Comparison of ENCODE assay signal across 23 cellular contexts in genomic region chr18:8484951-8485350, GRCh38.
DNase-seq lines count a peak whose midpoint lies in the region; FAIRE-seq and TF ChIP-seq lines count a peak whose summit lies in the region.
"Had no signal": no experiment of that assay in that cellular context is flagged by ENCODE, and none has a peak within 500 bp of the region (broad histone marks: within the 10 kb centered on the region; RNA-seq: fewer than 3 reads in every experiment).

No MANE protein-coding gene starts in this region.

- H2BK5ac ChIP-seq in H1 (ENCODE audit: low read depth, low read length) = no peak overlapping the region

- POLR2A ChIA-PET in H1 (lab: Charles Lee; ENCODE audit: partially characterized antibody) = interaction anchor here (0.7 kb wide), 1 partner anchor 1863 kb away, joined by 3 read pairs; no protein-coding TSS in a partner anchor

- H2BK120ac ChIP-seq in H1 (replicated peaks; ENCODE audit: low read depth, low read length) = no peak overlapping the region

- H3K27ac Mint-ChIP-seq in type B pancreatic cell = no peak overlapping the region
- H3K27ac Mint-ChIP-seq: CD4-positive, alpha-beta T cell; CD8-positive, alpha-beta memory T cell had no signal

- peaks cover 8% of the 10 kb centered on the region for H3K27me3 Mint-ChIP-seq in type B pancreatic cell

- H3K79me1 ChIP-seq in H1 (ENCODE audit: low read depth, low read length) = no peaks in the 10 kb centered on the region

- H2AFZ ChIP-seq in H1 (ENCODE audit: low read length) = 0 out of 2 replicates have a peak overlapping the region, but pooled peaks have one; percentile 12

- H3K4ac ChIP-seq in H1 (replicated peaks; ENCODE audit: insufficient read length, low read depth, low read length) = no peak overlapping the region

- TF ChIP-seq RAD21 in H1 (IDR thresholded peaks at IDR 0.05 in 1 of 2, conservative IDR thresholded peaks at IDR 0.05 in 1 of 2; ENCODE audit: low read depth in 2 of 2, low read length in 2 of 2) = no peak

- peaks cover 4% of the 10 kb centered on the region for H3K4me1 Mint-ChIP-seq in type B pancreatic cell (ENCODE audit: unreplicated experiment)
- H3K4me1 Mint-ChIP-seq: CD14-positive monocyte; CD8-positive, alpha-beta memory T cell had no signal

- H3K9me3 ChIP-seq in H1 (ENCODE audit: insufficient read depth in 2 of 2, low read depth in 1 of 2, low read length in 1 of 2) = no peaks in the 10 kb centered on the region
- H3K9me3 ChIP-seq: A549, BE2C had no signal

- no peak overlapping the region for H3K4me3 Mint-ChIP-seq in type B pancreatic cell
- H3K4me3 Mint-ChIP-seq: CD14-positive monocyte; CD4-positive, alpha-beta T cell; CD8-positive, alpha-beta memory T cell had no signal

- no peak overlapping the region for H4K8ac ChIP-seq in H1 (ENCODE audit: extremely low read depth, insufficient read depth, low read length)

- H3K79me2 ChIP-seq in H1 (ENCODE audit: control insufficient read depth in 1 of 2, insufficient read depth in 2 of 2, low read length in 2 of 2) = no peaks in the 10 kb centered on the region

- H4K20me1 ChIP-seq in H1 (replicated peaks in 1 of 2; ENCODE audit: control insufficient read depth in 1 of 2, insufficient read depth in 2 of 2, low read length in 2 of 2) = no peaks in the 10 kb centered on the region
- H4K20me1 ChIP-seq: BLaER1 treated with 17β-estradiol and CSF1 and Interleukin-3, amounts not matched to agents 10 nM and 100 nM had no signal

- H3K23ac ChIP-seq in H1 (ENCODE audit: insufficient read length) = no peak overlapping the region

- H3K9me3 Mint-ChIP-seq in type B pancreatic cell = no peaks in the 10 kb centered on the region
- H3K9me3 Mint-ChIP-seq: CD4-positive, alpha-beta T cell had no signal

- no peak overlapping the region for H3K27ac ChIP-seq in H1 (ENCODE audit: low read depth, low read length)
- H3K27ac ChIP-seq: A549; BLaER1 treated with 17β-estradiol and CSF1 and Interleukin-3, amounts not matched to agents 10 nM and 100 nM had no signal

- FAIRE-seq in H1 (lab: Jason Lieb, UNC) = no peak
- FAIRE-seq: A549, GM12891, GM18507 had no signal

- no peaks in the 10 kb centered on the region for H3K36me3 Mint-ChIP-seq in type B pancreatic cell
- H3K36me3 Mint-ChIP-seq: CD14-positive monocyte; CD8-positive, alpha-beta memory T cell had no signal

- no peak overlapping the region for H3K4me2 ChIP-seq in H1 (ENCODE audit: insufficient read depth in 1 of 2, low read depth in 2 of 2, low read length in 2 of 2)
- H3K4me2 ChIP-seq: A549; BLaER1 treated with 17β-estradiol and CSF1 and Interleukin-3, amounts not matched to agents 10 nM and 100 nM had no signal

- DNase-seq in D341Med (ENCODE audit: low spot score) (peak; percentile 17), H1 (ENCODE audit: low read depth in 1 of 2, low spot score in 2 of 2) (no peak), mesenteric fat pad (ENCODE audit: low spot score) (peak; percentile 73), type B pancreatic cell (ENCODE audit: extremely low spot score, unreplicated experiment) (peak; percentile 58), RKO (ENCODE audit: low spot score) (no peak), MV-4-11 (lab: John Stamatoyannopoulos, UW) (no peak)
- DNase-seq in stimulated activated CD4-positive, alpha-beta T cell treated with anti-CD3 and anti-CD28 coated beads, Interleukin-1b, Interleukin-23, amount 100 ng/mL, for 48 hours = no peak
- DNase-seq: 8988T; ACHN; AML-193; BE2C; CD4-positive, alpha-beta T cell; CD8-positive, alpha-beta memory T cell; DMS53; DMS79 treated with DMSO at 0.1 percent for 48 hours; GF-D8; GOT3; H7 had no signal

- no peak overlapping the region for H4K5ac ChIP-seq in H1 (ENCODE audit: insufficient read length, low read depth, low read length)

- no peak overlapping the region for H3K9ac ChIP-seq in H1 (replicated peaks in 1 of 4; ENCODE audit: extremely low read depth in 1 of 4, low read depth in 3 of 4, low read length in 3 of 4)
- H3K9ac ChIP-seq: BLaER1 treated with 17β-estradiol and CSF1 and Interleukin-3, amounts not matched to agents 10 nM and 100 nM had no signal

- H3K27me3 ChIP-seq in H1 (replicated peaks in 1 of 4; ENCODE audit: control insufficient read depth in 3 of 4, extremely low read depth in 1 of 4, insufficient read depth in 3 of 4, low read length in 3 of 4) = no peaks in the 10 kb centered on the region
- H3K27me3 ChIP-seq: BE2C; BLaER1 treated with 17β-estradiol and CSF1 and Interleukin-3, amounts not matched to agents 10 nM and 100 nM had no signal

- H2BK15ac ChIP-seq in H1 (ENCODE audit: low read length) = no peak overlapping the region

- CTCF ChIA-PET in H1 (lab: Charles Lee; ENCODE audit: partially characterized antibody) = interaction anchor here (0.9 to 1.0 kb wide), 2 partner anchors 9 to 130 kb away, joined by 3 read pairs; no protein-coding TSS in a partner anchor

- TF ChIP-seq CTCF in H1 (IDR thresholded peaks at IDR 0.05; ENCODE audit: control extremely low read depth in 1 of 3, insufficient read depth in 1 of 3, low read depth in 1 of 3, low read length in 3 of 3) = no peak
- TF ChIP-seq CTCF in type B pancreatic cell (conservative IDR thresholded peaks at IDR 0.05) = no peak

- 88% methylated on average over 9 of the region's 9 CpGs; no CpG with 5 or more reads in 1 of the 2 experiments for WGBS in H1 (ENCODE audit: extremely low coverage in 1 of 2, insufficient coverage in 1 of 2, insufficient read length in 1 of 2, insufficient replicate concordance in 2 of 2, low coverage in 1 of 2, low lambda C conversion rate in 2 of 2, missing lambda C conversion rate in 1 of 2), 2 experiments

- no peak overlapping the region for H2BK12ac ChIP-seq in H1 (ENCODE audit: low read depth, low read length)

- no peak overlapping the region for H4K91ac ChIP-seq in H1 (replicated peaks; ENCODE audit: insufficient read length, low read length)

- no peak overlapping the region for H3K4me3 ChIP-seq in H1 (ENCODE audit: extremely low read depth in 1 of 4, insufficient read depth in 2 of 4, low read depth in 3 of 4, low read length in 4 of 4)
- H3K4me3 ChIP-seq: A549; BLaER1 treated with 17β-estradiol and CSF1 and Interleukin-3, amounts not matched to agents 10 nM and 100 nM had no signal

- H3K4me1 ChIP-seq in H1 (replicated peaks in 1 of 4; ENCODE audit: control insufficient read depth in 3 of 4, insufficient read depth in 4 of 4, low read length in 3 of 4) = no peaks in the 10 kb centered on the region
- H3K4me1 ChIP-seq: A549; BE2C; BLaER1 treated with 17β-estradiol and CSF1 and Interleukin-3, amounts not matched to agents 10 nM and 100 nM had no signal

- no peak for TF ChIP-seq POLR2A in H1 (IDR thresholded peaks at IDR 0.05; ENCODE audit: control extremely low read depth in 1 of 2, low read depth in 2 of 2, low read length in 2 of 2)

- H3K36me3 ChIP-seq in H1 (ENCODE audit: control insufficient read depth in 2 of 4, insufficient read depth in 4 of 4, low read length in 3 of 4) = no peaks in the 10 kb centered on the region
- H3K36me3 ChIP-seq: BE2C; BLaER1 treated with 17β-estradiol and CSF1 and Interleukin-3, amounts not matched to agents 10 nM and 100 nM had no signal

- no peak overlapping the region for H2AK5ac ChIP-seq in H1 (ENCODE audit: low read depth, low read length)

- H3K56ac ChIP-seq in H1 (replicated peaks; ENCODE audit: insufficient read length, low read depth, low read length) = no peak overlapping the region

- no peak for TF ChIP-seq EP300 in H1 (IDR thresholded peaks at IDR 0.05; ENCODE audit: borderline replicate concordance in 1 of 2, low read depth in 2 of 2, low read length in 2 of 2)

- H3K18ac ChIP-seq in H1 (ENCODE audit: extremely low read depth, low read length) = no peak overlapping the region

- H3K14ac ChIP-seq in H1 (ENCODE audit: insufficient read length) = no peak overlapping the region

- H2BK20ac ChIP-seq in H1 (ENCODE audit: low read length) = no peak overlapping the region

- H3K23me2 ChIP-seq in H1 (ENCODE audit: low read depth, low read length) = no peaks in the 10 kb centered on the region

TF ChIP-seq in H1, 55 proteins besides CTCF, POLR2A, EP300 and RAD21:
- TF ChIP-seq TBP (IDR thresholded peaks at IDR 0.05; ENCODE audit: low read depth, low read length) (no peak), EZH2 (IDR thresholded peaks at IDR 0.05; ENCODE audit: low read depth, low read length, severe bottlenecking) (no peak), SP4 (IDR thresholded peaks at IDR 0.05; ENCODE audit: low read length) (no peak), EGR1 (IDR thresholded peaks at IDR 0.05; ENCODE audit: borderline replicate concordance, low read depth, low read length) (no peak), YY1 (IDR thresholded peaks at IDR 0.05; ENCODE audit: low read depth, low read length) (no peak), ASH2L (IDR thresholded peaks at IDR 0.05; ENCODE audit: low read length) (no peak), CHD2 (IDR thresholded peaks at IDR 0.05; ENCODE audit: low read length) (no peak), TAF1 (IDR thresholded peaks at IDR 0.05; ENCODE audit: low read depth, low read length) (no peak), MAFK (IDR thresholded peaks at IDR 0.05; ENCODE audit: low read depth, low read length) (no peak), MAX (IDR thresholded peaks at IDR 0.05) (no peak), TEAD4 (IDR thresholded peaks at IDR 0.05; ENCODE audit: low read depth, low read length) (no peak), ATF2 (IDR thresholded peaks at IDR 0.05; ENCODE audit: low read length) (no peak)

Comparison
In these comparisons a context has a peak if more than half of its experiments do, and no peak if none do; other contexts are left out.
1. DNase-seq: peak in D341Med (single experiment), mesenteric fat pad (single experiment) and type B pancreatic cell (single experiment); none in H1 (0 of 2), RKO (single experiment), stimulated activated CD4-positive, alpha-beta T cell treated with anti-CD3 and anti-CD28 coated beads, Interleukin-1b, Interleukin-23, amount 100 ng/mL, for 48 hours (single experiment) and MV-4-11 (single experiment).